ENCODE assay signal across 11 cellular contexts in genomic region chr11:62401781-62402180, GRCh38. TPM values are rescaled to one million over a fixed set of nuclear protein-coding genes. Genes with fewer than 3 reads are reported as not detected.
A peak's percentile ranks its signal among the peaks of the same experiment; 100 is the strongest.
DNase-seq lines count a peak whose midpoint lies in the region; ATAC-seq lines count a peak whose summit lies in the region.
"Had no signal": no experiment of that assay in that cellular context is flagged by ENCODE, and none has a peak within 500 bp of the region (broad histone marks: within the 10 kb centered on the region; RNA-seq: fewer than 3 reads in every experiment).

No MANE protein-coding gene starts in this region.

- no peak for ATAC-seq in activated naive CD8-positive, alpha-beta T cell treated with anti-CD3 and anti-CD28 coated beads, Interleukin-2, amount 10 ng/mL, durations not matched to agents 7 days and 5 days (ENCODE audit: low read depth)

- H3K4me1 ChIP-seq in mesenchymal stem cell (ENCODE audit: control insufficient read depth, insufficient read depth, low read depth, low read length) = peaks cover 17% of the 10 kb centered on the region
- H3K4me1 ChIP-seq: pancreas had no signal

- intact Hi-C loops in activated CD4-positive, alpha-beta T cell treated with anti-CD3 and anti-CD28 coated beads, Interleukin-2, amount 10 ng/mL, durations not matched to agents 24 days and 14 days (cut with micrococcal nuclease) = no loop called here

- H3K9ac ChIP-seq in mesenchymal stem cell (ENCODE audit: low read length) = peak overlapping the region; percentile 52

- H3K27ac Mint-ChIP-seq in activated CD4-positive, alpha-beta T cell treated with anti-CD3 and anti-CD28 coated beads, Interleukin-2, amount 10 ng/mL, durations not matched to agents 24 days and 14 days = peak overlapping the region; percentile 96
- peak overlapping the region; percentile 88 for H3K27ac Mint-ChIP-seq in activated naive CD8-positive, alpha-beta T cell treated with anti-CD3 and anti-CD28 coated beads, Interleukin-2, amount 10 ng/mL, durations not matched to agents 7 days and 5 days

- H2AK5ac ChIP-seq in mesenchymal stem cell (ENCODE audit: low read length, severe bottlenecking) = no peak overlapping the region

- no peak overlapping the region for H3K4me2 ChIP-seq in mesenchymal stem cell (ENCODE audit: low read length, poor library complexity, severe bottlenecking)

- H3K27ac ChIP-seq in mesenchymal stem cell (ENCODE audit: low read length, poor library complexity, severe bottlenecking) = no peak overlapping the region
- H3K27ac ChIP-seq in temporal lobe (ENCODE audit: low read depth, low read length) = peak overlapping the region; percentile 12
- H3K27ac ChIP-seq: pancreas, SJSA1 had no signal

- H3K36me3 ChIP-seq in mesenchymal stem cell (ENCODE audit: control insufficient read depth in 1 of 2, insufficient read depth in 2 of 2, low read depth in 1 of 2, low read length in 2 of 2) = no peaks in the 10 kb centered on the region
- H3K36me3 ChIP-seq: pancreas, SJSA1 had no signal

- no peak overlapping the region for H2BK5ac ChIP-seq in mesenchymal stem cell (ENCODE audit: low read depth, low read length, poor library complexity, severe bottlenecking)

- peak overlapping the region in 1 of 2 experiments; percentile 55 for H3K4me3 ChIP-seq in mesenchymal stem cell (ENCODE audit: insufficient read depth in 1 of 2, low read depth in 1 of 2, low read length in 2 of 2)
- H3K4me3 ChIP-seq: pancreas, SJSA1 had no signal

- no peaks in the 10 kb centered on the region for H3K9me3 Mint-ChIP-seq in activated CD4-positive, alpha-beta T cell treated with anti-CD3 and anti-CD28 coated beads, Interleukin-2, amount 10 ng/mL, durations not matched to agents 24 days and 14 days
- no peaks in the 10 kb centered on the region for H3K9me3 Mint-ChIP-seq in activated naive CD8-positive, alpha-beta T cell treated with anti-CD3 and anti-CD28 coated beads, Interleukin-2, amount 10 ng/mL, durations not matched to agents 7 days and 5 days

- H2BK15ac ChIP-seq in mesenchymal stem cell (ENCODE audit: low read depth, poor library complexity, severe bottlenecking) = no peak overlapping the region

- peak overlapping the region; percentile 19 for H4K91ac ChIP-seq in mesenchymal stem cell (ENCODE audit: low read length)

- H4K8ac ChIP-seq in mesenchymal stem cell (ENCODE audit: low read length) = no peak overlapping the region

- H3K9me3 ChIP-seq in mesenchymal stem cell (ENCODE audit: control insufficient read depth, low read length) = no peaks in the 10 kb centered on the region
- H3K9me3 ChIP-seq: pancreas, SJSA1 had no signal

- POLR2A ChIA-PET in activated naive CD8-positive, alpha-beta T cell treated with anti-CD3 and anti-CD28 coated beads, Interleukin-2, amount 10 ng/mL, durations not matched to agents 7 days and 5 days (lab: Charles Lee) = interaction anchor here (0.6 to 3.1 kb wide), 17 partner anchors 9 to 480 kb away, joined by 3 to 19 read pairs (median 4); partner anchors contain the start of genes AHNAK, C11orf98, CSKMT and EEF1G

- H2BK120ac ChIP-seq in mesenchymal stem cell (ENCODE audit: low read depth, low read length) = no peak overlapping the region

- no peaks in the 10 kb centered on the region for H3K27me3 ChIP-seq in mesenchymal stem cell (ENCODE audit: control insufficient read depth in 1 of 2, insufficient read depth in 1 of 2, low read length in 2 of 2)
- H3K27me3 ChIP-seq: pancreas, SJSA1 had no signal

- peak overlapping the region; percentile 83 for H3K4me3 Mint-ChIP-seq in activated CD4-positive, alpha-beta T cell treated with anti-CD3 and anti-CD28 coated beads, Interleukin-2, amount 10 ng/mL, durations not matched to agents 24 days and 14 days
- H3K4me3 Mint-ChIP-seq in activated naive CD8-positive, alpha-beta T cell treated with anti-CD3 and anti-CD28 coated beads, Interleukin-2, amount 10 ng/mL, durations not matched to agents 7 days and 5 days = peak overlapping the region; percentile 76

- no peaks in the 10 kb centered on the region for H3K79me1 ChIP-seq in mesenchymal stem cell (replicated peaks; ENCODE audit: low read length, poor library complexity, severe bottlenecking)

- no peak overlapping the region for H3K23ac ChIP-seq in mesenchymal stem cell (ENCODE audit: low read length in 2 of 2)

- no peak overlapping the region for H3K4ac ChIP-seq in mesenchymal stem cell (ENCODE audit: low read depth in 1 of 2, low read length in 2 of 2)

- H3K14ac ChIP-seq in mesenchymal stem cell (ENCODE audit: low read length in 2 of 2) = no peak overlapping the region

- no peak for DNase-seq in activated CD4-positive, alpha-beta T cell treated with anti-CD3 and anti-CD28 coated beads, Interleukin-2, amount 10 ng/mL, durations not matched to agents 24 days and 14 days
- DNase-seq in activated CD4-positive, alpha-beta T cell treated with anti-CD3 and anti-CD28 coated beads, Interleukin-2, amount 50 U/mL, for 1 hour = no peak
- DNase-seq in activated naive CD8-positive, alpha-beta T cell treated with anti-CD3 and anti-CD28 coated beads, Interleukin-2, amount 10 ng/mL, durations not matched to agents 7 days and 5 days = no peak
- DNase-seq in mesenchymal stem cell (no peak), MV-4-11 (lab: John Stamatoyannopoulos, UW) (no peak), COR-L47 (lab: John Stamatoyannopoulos, UW) (no peak), NCI-H2107 treated with DMSO at 0.1 percent for 48 hours (lab: John Stamatoyannopoulos, UW; ENCODE audit: unreplicated experiment) (no peak)
- DNase-seq: NCI-H2227 treated with DMSO at 0.1 percent for 48 hours had no signal

- 93% methylated on average over 4 of the region's 6 CpGs for WGBS in mesenchymal stem cell

- H3K18ac ChIP-seq in mesenchymal stem cell (ENCODE audit: low read depth in 1 of 2, low read length in 2 of 2) = peak overlapping the region in 1 of 2 experiments; percentile 13

- H2AFZ ChIP-seq in mesenchymal stem cell (ENCODE audit: low read depth, low read length) = no peak overlapping the region

- H2BK12ac ChIP-seq in mesenchymal stem cell (ENCODE audit: low read length in 2 of 2) = no peak overlapping the region

- H3K36me3 Mint-ChIP-seq in activated CD4-positive, alpha-beta T cell treated with anti-CD3 and anti-CD28 coated beads, Interleukin-2, amount 10 ng/mL, durations not matched to agents 24 days and 14 days (ENCODE audit: low read depth) = peaks cover 3% of the 10 kb centered on the region
- no peaks in the 10 kb centered on the region for H3K36me3 Mint-ChIP-seq in activated naive CD8-positive, alpha-beta T cell treated with anti-CD3 and anti-CD28 coated beads, Interleukin-2, amount 10 ng/mL, durations not matched to agents 7 days and 5 days

- peaks cover 31% of the 10 kb centered on the region for H3K4me1 Mint-ChIP-seq in activated CD4-positive, alpha-beta T cell treated with anti-CD3 and anti-CD28 coated beads, Interleukin-2, amount 10 ng/mL, durations not matched to agents 24 days and 14 days
- H3K4me1 Mint-ChIP-seq in activated naive CD8-positive, alpha-beta T cell treated with anti-CD3 and anti-CD28 coated beads, Interleukin-2, amount 10 ng/mL, durations not matched to agents 7 days and 5 days = peaks cover 27% of the 10 kb centered on the region

- no peaks in the 10 kb centered on the region for H3K27me3 Mint-ChIP-seq in activated CD4-positive, alpha-beta T cell treated with anti-CD3 and anti-CD28 coated beads, Interleukin-2, amount 10 ng/mL, durations not matched to agents 24 days and 14 days
- no peaks in the 10 kb centered on the region for H3K27me3 Mint-ChIP-seq in activated naive CD8-positive, alpha-beta T cell treated with anti-CD3 and anti-CD28 coated beads, Interleukin-2, amount 10 ng/mL, durations not matched to agents 7 days and 5 days

RNA-seq across cellular contexts. Expression of gene SCGB1A1, which starts 17.1 kb away (rescaled TPM):
- total RNA-seq in activated CD4-positive, alpha-beta T cell treated with anti-CD3 and anti-CD28 coated beads, Interleukin-2, amount 10 ng/mL, durations not matched to agents 24 days and 14 days = not detected in 2 replicates
- not detected for total RNA-seq in activated naive CD8-positive, alpha-beta T cell treated with anti-CD3 and anti-CD28 coated beads, Interleukin-2, amount 10 ng/mL, durations not matched to agents 7 days and 5 days
- polyA plus RNA-seq in mesenchymal stem cell (2013, experiment 1 of 2) = not detected
- polyA plus RNA-seq in mesenchymal stem cell (2013, experiment 2 of 2) = not detected
- total RNA-seq in temporal lobe = not detected
- total RNA-seq: SJSA1 had no signal
